Comparison of ENCODE assay signal across 1 cellular context in the genomic region with DNA sequence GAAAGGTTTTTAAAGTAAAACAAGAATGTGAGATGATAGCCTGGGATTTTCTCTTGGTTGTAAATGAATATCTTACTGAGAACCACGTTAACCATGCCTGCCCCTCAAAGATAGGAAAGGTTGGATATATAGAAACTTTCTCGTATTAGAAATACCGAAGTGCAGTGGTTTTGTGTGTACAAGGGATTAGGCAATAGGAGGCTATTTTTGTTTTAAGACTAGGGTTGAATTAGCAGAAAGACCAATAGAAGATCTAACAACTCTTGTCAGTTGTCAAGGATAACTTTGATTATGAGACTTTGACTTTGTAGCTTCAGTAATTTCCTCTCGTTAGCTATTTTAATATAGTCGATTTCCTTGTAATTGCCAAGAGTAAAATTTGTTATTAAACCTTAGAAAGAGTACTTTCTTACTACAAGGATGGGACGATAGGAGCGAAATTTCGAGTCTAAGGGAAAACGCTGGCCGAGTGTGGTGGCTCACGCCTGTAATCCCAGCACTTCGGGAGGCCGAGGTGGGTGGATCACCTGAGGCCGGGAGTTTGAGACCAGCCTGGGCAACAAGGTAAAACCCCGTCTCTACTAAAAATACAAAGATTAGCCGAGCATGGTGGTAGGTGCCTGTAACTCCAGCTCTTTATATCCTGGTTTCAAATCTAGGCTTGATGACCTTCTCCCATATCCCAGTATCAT.
TF ChIP-seq lines count a peak whose summit lies in the region.

No MANE protein-coding gene starts in this region.

TF ChIP-seq in K562, 482 proteins besides CTCF, POLR2A, EP300 and RAD21:
- TF ChIP-seq NR2F6 (CRISPR knock-in tag; IDR thresholded peaks at IDR 0.05), result no peak
- peak; percentile 50 for TF ChIP-seq EGR1 (conservative IDR thresholded peaks at IDR 0.05)
- TF ChIP-seq TRIM24 (IDR thresholded peaks at IDR 0.05), result 0 out of 4 replicates have a peak, but pooled peaks of 1 of the 2 experiments have one; percentile 11
- TF ChIP-seq, protein P1, sequence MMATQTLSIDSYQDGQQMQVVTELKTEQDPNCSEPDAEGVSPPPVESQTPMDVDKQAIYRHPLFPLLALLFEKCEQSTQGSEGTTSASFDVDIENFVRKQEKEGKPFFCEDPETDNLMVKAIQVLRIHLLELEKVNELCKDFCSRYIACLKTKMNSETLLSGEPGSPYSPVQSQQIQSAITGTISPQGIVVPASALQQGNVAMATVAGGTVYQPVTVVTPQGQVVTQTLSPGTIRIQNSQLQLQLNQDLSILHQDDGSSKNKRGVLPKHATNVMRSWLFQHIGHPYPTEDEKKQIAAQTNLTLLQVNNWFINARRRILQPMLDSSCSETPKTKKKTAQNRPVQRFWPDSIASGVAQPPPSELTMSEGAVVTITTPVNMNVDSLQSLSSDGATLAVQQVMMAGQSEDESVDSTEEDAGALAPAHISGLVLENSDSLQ (IDR thresholded peaks at IDR 0.05), result no peak
- 0 out of 2 replicates have a peak, but pooled peaks have one; percentile 49 for TF ChIP-seq ILF3 (IDR thresholded peaks at IDR 0.05; ENCODE audit: borderline replicate concordance)
- TF ChIP-seq ADNP (tag; IDR thresholded peaks at IDR 0.05), result peak; percentile 28; the same call in 1 of the 2 replicates
- peak; percentile 35 for TF ChIP-seq PHF20 (IDR thresholded peaks at IDR 0.05; ENCODE audit: partially characterized antibody)
- TF ChIP-seq CEBPG (CRISPR knock-in tag; IDR thresholded peaks at IDR 0.05), result no peak
- TF ChIP-seq CEBPG (tag; conservative IDR thresholded peaks at IDR 0.05 in 1 of 2, IDR thresholded peaks at IDR 0.05 in 1 of 2), result peak; percentile 78 to 81
- peak; percentile 80 for TF ChIP-seq CEBPB (tag; IDR thresholded peaks at IDR 0.05)
- TF ChIP-seq ZNF830 (CRISPR knock-in tag; IDR thresholded peaks at IDR 0.05), result no peak
- TF ChIP-seq, protein P2, sequence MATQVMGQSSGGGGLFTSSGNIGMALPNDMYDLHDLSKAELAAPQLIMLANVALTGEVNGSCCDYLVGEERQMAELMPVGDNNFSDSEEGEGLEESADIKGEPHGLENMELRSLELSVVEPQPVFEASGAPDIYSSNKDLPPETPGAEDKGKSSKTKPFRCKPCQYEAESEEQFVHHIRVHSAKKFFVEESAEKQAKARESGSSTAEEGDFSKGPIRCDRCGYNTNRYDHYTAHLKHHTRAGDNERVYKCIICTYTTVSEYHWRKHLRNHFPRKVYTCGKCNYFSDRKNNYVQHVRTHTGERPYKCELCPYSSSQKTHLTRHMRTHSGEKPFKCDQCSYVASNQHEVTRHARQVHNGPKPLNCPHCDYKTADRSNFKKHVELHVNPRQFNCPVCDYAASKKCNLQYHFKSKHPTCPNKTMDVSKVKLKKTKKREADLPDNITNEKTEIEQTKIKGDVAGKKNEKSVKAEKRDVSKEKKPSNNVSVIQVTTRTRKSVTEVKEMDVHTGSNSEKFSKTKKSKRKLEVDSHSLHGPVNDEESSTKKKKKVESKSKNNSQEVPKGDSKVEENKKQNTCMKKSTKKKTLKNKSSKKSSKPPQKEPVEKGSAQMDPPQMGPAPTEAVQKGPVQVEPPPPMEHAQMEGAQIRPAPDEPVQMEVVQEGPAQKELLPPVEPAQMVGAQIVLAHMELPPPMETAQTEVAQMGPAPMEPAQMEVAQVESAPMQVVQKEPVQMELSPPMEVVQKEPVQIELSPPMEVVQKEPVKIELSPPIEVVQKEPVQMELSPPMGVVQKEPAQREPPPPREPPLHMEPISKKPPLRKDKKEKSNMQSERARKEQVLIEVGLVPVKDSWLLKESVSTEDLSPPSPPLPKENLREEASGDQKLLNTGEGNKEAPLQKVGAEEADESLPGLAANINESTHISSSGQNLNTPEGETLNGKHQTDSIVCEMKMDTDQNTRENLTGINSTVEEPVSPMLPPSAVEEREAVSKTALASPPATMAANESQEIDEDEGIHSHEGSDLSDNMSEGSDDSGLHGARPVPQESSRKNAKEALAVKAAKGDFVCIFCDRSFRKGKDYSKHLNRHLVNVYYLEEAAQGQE (CRISPR knock-in tag; IDR thresholded peaks at IDR 0.05; ENCODE audit: low read depth), result no peak
- TF ChIP-seq CC2D1A (IDR thresholded peaks at IDR 0.05), result 0 out of 2 replicates have a peak, but pooled peaks have one; percentile 29
- peak; percentile 75 for TF ChIP-seq BCOR (IDR thresholded peaks at IDR 0.05)
- 0 out of 4 replicates have a peak, but pooled peaks of 1 of the 2 experiments have one; percentile 32 for TF ChIP-seq TEAD1 (CRISPR knock-in tag; IDR thresholded peaks at IDR 0.05)
